In genomic region chrX:97616883-97617510, GRCh38 we compare ENCODE assay signal across 8 cellular contexts.
A peak's percentile ranks its signal among the peaks of the same experiment; 100 is the strongest.
DNase-seq lines count a peak whose midpoint lies in the region; ATAC-seq and TF ChIP-seq lines count a peak whose summit lies in the region.

No MANE protein-coding gene starts in this region.

- DNase-seq in AG04449 (ENCODE audit: low read depth, low spot score) (peak; percentile 1), amniotic epithelial cell (ENCODE audit: low read depth) (peak; percentile 57), smooth muscle cell of the brain vasculature (ENCODE audit: low read depth, low spot score) (peak; percentile 6), cerebellar nuclear complex (lab: John Stamatoyannopoulos, UW) (no peak), suprapubic skin (ENCODE audit: low spot score in 2 of 2) (no peak)
- no peak for DNase-seq in CD8-positive, alpha-beta T cell

- no peaks in the 10 kb centered on the region for H3K4me1 ChIP-seq in suprapubic skin
- H3K4me1 ChIP-seq in CD8-positive, alpha-beta T cell (ENCODE audit: insufficient read depth, low read length) = no peaks in the 10 kb centered on the region

- TF ChIP-seq CTCF in AG04449 (IDR thresholded peaks at IDR 0.05; ENCODE audit: insufficient read depth, low read length, missing control alignments) (no peak), suprapubic skin (IDR thresholded peaks at IDR 0.05) (no peak)
- TF ChIP-seq CTCF in CD8-positive, alpha-beta T cell (IDR thresholded peaks at IDR 0.05) = no peak

- H3K27ac ChIP-seq in suprapubic skin = no peak overlapping the region
- no peak overlapping the region for H3K27ac ChIP-seq in CD8-positive, alpha-beta T cell (ENCODE audit: low read depth, low read length)

- H3K27ac Mint-ChIP-seq in CD8-positive, alpha-beta T cell = no peak overlapping the region

- H3K4me3 ChIP-seq in AG04449 (ENCODE audit: low read depth, low read length) = no peak overlapping the region
- no peak overlapping the region for H3K4me3 ChIP-seq in suprapubic skin
- H3K4me3 ChIP-seq in CD8-positive, alpha-beta T cell (ENCODE audit: low read depth, low read length) = no peak overlapping the region

- no peaks in the 10 kb centered on the region for H3K9me3 ChIP-seq in suprapubic skin
- H3K9me3 ChIP-seq in CD8-positive, alpha-beta T cell (ENCODE audit: low read length) = no peaks in the 10 kb centered on the region

- no peaks in the 10 kb centered on the region for H3K9me3 Mint-ChIP-seq in CD8-positive, alpha-beta T cell

- CTCF ChIA-PET in AG04449 (lab: Yijun Ruan, JAX) = no interaction called here
- CTCF ChIA-PET in CD8-positive, alpha-beta T cell (lab: Charles Lee) = no interaction called here

- POLR2A ChIA-PET in AG04449 (lab: Yijun Ruan, JAX) = no interaction called here
- POLR2A ChIA-PET in CD8-positive, alpha-beta T cell (lab: Charles Lee) = no interaction called here

- H3K4me3 Mint-ChIP-seq in CD8-positive, alpha-beta T cell = no peak overlapping the region

- intact Hi-C loops in CD8-positive, alpha-beta T cell (cut with DNase I, micrococcal nuclease) = no loop called here

- H3K36me3 ChIP-seq in suprapubic skin = no peaks in the 10 kb centered on the region
- H3K36me3 ChIP-seq in CD8-positive, alpha-beta T cell (ENCODE audit: insufficient read depth, low read length) = no peaks in the 10 kb centered on the region

- no peaks in the 10 kb centered on the region for H3K4me1 Mint-ChIP-seq in CD8-positive, alpha-beta T cell (ENCODE audit: low read depth)

- TF ChIP-seq EP300 in suprapubic skin (IDR thresholded peaks at IDR 0.05) = no peak

- no peak for TF ChIP-seq POLR2A in suprapubic skin (IDR thresholded peaks at IDR 0.05)

- no peaks in the 10 kb centered on the region for H3K27me3 Mint-ChIP-seq in CD8-positive, alpha-beta T cell (ENCODE audit: low read depth)

- ATAC-seq in GM19035 (IDR thresholded peaks at IDR 0.05; ENCODE audit: unreplicated experiment) (peak; percentile 97), HG03139 (IDR thresholded peaks at IDR 0.05; ENCODE audit: unreplicated experiment) (peak; percentile 89)
- no peak for ATAC-seq in CD8-positive, alpha-beta T cell

- no peaks in the 10 kb centered on the region for H3K36me3 Mint-ChIP-seq in CD8-positive, alpha-beta T cell

- H3K27me3 ChIP-seq in suprapubic skin = no peaks in the 10 kb centered on the region
- H3K27me3 ChIP-seq in CD8-positive, alpha-beta T cell (ENCODE audit: insufficient read depth, low read length) = no peaks in the 10 kb centered on the region

- 51% methylated on average over 6 of the region's 6 CpGs for WGBS in suprapubic skin

Comparison
In these comparisons a context has a peak if more than half of its experiments do, and no peak if none do; other contexts are left out.
1. DNase-seq: peak in AG04449 (single experiment), amniotic epithelial cell (single experiment) and smooth muscle cell of the brain vasculature (single experiment); none in cerebellar nuclear complex (0 of 2), suprapubic skin (0 of 2) and CD8-positive, alpha-beta T cell (0 of 7).